1 cellular context compared by ENCODE assay signal in genomic region chr1:37954316-37954971, GRCh38.
TF ChIP-seq lines count a peak whose summit lies in the region.

No MANE protein-coding gene starts in this region.

TF ChIP-seq in SK-N-SH, 30 proteins besides CTCF, POLR2A, EP300 and RAD21 (continued from another document):
- TF ChIP-seq POLR2AphosphoS5 (IDR thresholded peaks at IDR 0.05; ENCODE audit: low read depth, low read length) = no peak
